In genomic region chr20:35616465-35617396, GRCh38 we compare ENCODE assay signal across 8 cellular contexts. TPM values are rescaled to one million over a fixed set of nuclear protein-coding genes. Genes with fewer than 3 reads are reported as not detected.
A peak's percentile ranks its signal among the peaks of the same experiment; 100 is the strongest.
DNase-seq lines count a peak whose midpoint lies in the region; ATAC-seq and TF ChIP-seq lines count a peak whose summit lies in the region.

No MANE protein-coding gene starts in this region.

- peak overlapping the region; percentile 96 for H3K4me2 ChIP-seq in smooth muscle cell

- WGBS in smooth muscle cell (ENCODE audit: low lambda C conversion rate) = 19% methylated on average over 52 of the region's 57 CpGs

- peak overlapping the region; percentile 4 for H3K9ac ChIP-seq in smooth muscle cell (ENCODE audit: low read depth)

- DNase-seq in AG09309 (ENCODE audit: low read depth) = peak; percentile 97
- DNase-seq in NCI-H1092 (lab: John Stamatoyannopoulos, UW) = peak; percentile 41
- DNase-seq in T-helper 22 cell (ENCODE audit: low read depth) = peak; percentile 55
- DNase-seq in cerebellum (ENCODE audit: low spot score) = peak; percentile 31
- peak; percentile 92 for DNase-seq in islet precursor cell
- peak; percentile 36 for DNase-seq in smooth muscle cell (lab: John Stamatoyannopoulos, UW; ENCODE audit: unreplicated experiment)

- peaks cover 10% of the 10 kb centered on the region for H3K4me1 ChIP-seq in smooth muscle cell (ENCODE audit: low read depth)

- H3K4me3 ChIP-seq in AG09309 (ENCODE audit: control insufficient read depth, low read depth, low read length) (peak overlapping the region; percentile 61), smooth muscle cell (peak overlapping the region; percentile 65)

- TF ChIP-seq CTCF in AG09309 (IDR thresholded peaks at IDR 0.05; ENCODE audit: control insufficient read depth, insufficient read depth, low read depth, low read length, missing control alignments) (no peak), smooth muscle cell (IDR thresholded peaks at IDR 0.05; ENCODE audit: borderline replicate concordance, insufficient read depth, poor library complexity, severe bottlenecking) (no peak)

- H4K20me1 ChIP-seq in smooth muscle cell (ENCODE audit: low read depth) = peaks cover 4% of the 10 kb centered on the region

- no peak for ATAC-seq in GM18502 (IDR thresholded peaks at IDR 0.05; ENCODE audit: poor library complexity, unreplicated experiment)

- peak; percentile 25 for TF ChIP-seq POLR2A in GM18526 (IDR thresholded peaks at IDR 0.05; ENCODE audit: extremely low read depth, insufficient read length)

- no peaks in the 10 kb centered on the region for H3K79me2 ChIP-seq in smooth muscle cell (ENCODE audit: low read depth)

- no peak overlapping the region for H2AFZ ChIP-seq in smooth muscle cell (ENCODE audit: low read depth)

- H3F3A ChIP-seq in smooth muscle cell (ENCODE audit: low read depth) = peaks cover 13% of the 10 kb centered on the region

- no peaks in the 10 kb centered on the region for H3K27me3 ChIP-seq in smooth muscle cell (ENCODE audit: low read depth)

- peak overlapping the region; percentile 77 for H3K27ac ChIP-seq in smooth muscle cell (ENCODE audit: low read depth)

- H3K36me3 ChIP-seq in smooth muscle cell (ENCODE audit: low read depth) = no peaks in the 10 kb centered on the region

- no peaks in the 10 kb centered on the region for H3K9me3 ChIP-seq in smooth muscle cell (replicated peaks; ENCODE audit: low read depth)

RNA-seq across cellular contexts. Expression of gene SPAG4, which starts 1.1 kb away (rescaled TPM):
- total RNA-seq in cerebellum = 0.64 TPM
- 9.3 and 10.4 TPM in 2 replicates for total RNA-seq in smooth muscle cell
- polyA plus RNA-seq in smooth muscle cell = 27.6 and 35.4 TPM in 2 replicates

RNA-seq across cellular contexts. Expression of gene CPNE1, which starts 48.0 kb away (rescaled TPM):
- total RNA-seq in cerebellum (56.9 TPM), smooth muscle cell (111 and 140 TPM in 2 replicates)
- polyA plus RNA-seq in smooth muscle cell = 156 TPM in 2 replicates

RNA-seq across cellular contexts. Expression of gene RBM12, which starts 48.0 kb away (rescaled TPM):
- total RNA-seq in cerebellum (79.5 TPM), smooth muscle cell (34.0 and 44.2 TPM in 2 replicates)
- polyA plus RNA-seq in smooth muscle cell = 11.5 and 14.5 TPM in 2 replicates

Comparison
In these comparisons a context has a peak if more than half of its experiments do, and no peak if none do; other contexts are left out.
1. DNase-seq: peak in every context shown above with its lines; median percentile 97 in AG09309; 92 in islet precursor cell; 55 in T-helper 22 cell; 41 in NCI-H1092; 36 in smooth muscle cell; 31 in cerebellum.